Comparison of ENCODE assay signal across 28 cellular contexts in genomic region chr10:33883881-33884280, GRCh38.
"Had no signal": no experiment of that assay in that cellular context is flagged by ENCODE, and none has a peak within 500 bp of the region (broad histone marks: within the 10 kb centered on the region; RNA-seq: fewer than 3 reads in every experiment).

No MANE protein-coding gene starts in this region.

- H3K4me1 ChIP-seq: colonic mucosa, esophagus muscularis mucosa, foreskin keratinocyte, heart right ventricle, left lung, right atrium auricular region, sigmoid colon, testis, tibial artery had no signal

- H3K36me3 Mint-ChIP-seq: stimulated activated effector memory CD8-positive, alpha-beta T cell treated with anti-CD3 and anti-CD28 coated beads, Interleukin-12 subunit alpha, Interleukin-12 subunit beta, amount 100 ng/mL, for 72 hours; type B pancreatic cell had no signal

- H3K36me3 ChIP-seq: colonic mucosa, esophagus muscularis mucosa, heart right ventricle, left lung, ovary, right atrium auricular region, sigmoid colon, tibial artery had no signal

- DNase-seq: central memory CD4-positive, alpha-beta T cell; colonic mucosa; effector CD8-positive, alpha-beta T cell; endodermal cell; foreskin keratinocyte; glutamatergic neuron; heart right ventricle; hippocampal formation; kidney glomerular epithelial cell; left lung; mesendoderm; midbrain; naive thymus-derived CD4-positive, alpha-beta T cell; occipital lobe; ovary; sigmoid colon; stimulated activated CD4-positive, alpha-beta T cell treated with anti-CD3 and anti-CD28 coated beads, Interleukin-2, amount 100 ng/mL, for 24 hours; stimulated activated CD4-positive, alpha-beta T cell treated with anti-CD3 and anti-CD28 coated beads, Interleukin-4, amount 100 ng/mL, for 24 hours; stimulated activated naive CD8-positive, alpha-beta T cell treated with anti-CD3 and anti-CD28 coated beads, Interleukin-15, Interleukin-2, amounts not matched to agents 100 U/mL and 50 U/mL, for 24 hours; substantia nigra; testis; tibial artery had no signal

- H3K27me3 ChIP-seq: colonic mucosa, esophagus muscularis mucosa, foreskin keratinocyte, heart right ventricle, left lung, ovary, right atrium auricular region, sigmoid colon, testis, tibial artery had no signal

- H3K27ac ChIP-seq: colonic mucosa, esophagus muscularis mucosa, foreskin keratinocyte, heart right ventricle, left lung, ovary, right atrium auricular region, sigmoid colon, testis, tibial artery had no signal

- H3K4me3 Mint-ChIP-seq: dendritic cell treated with granulocyte-macrophage colony-stimulating factor and Interleukin-4, amounts not matched to agents 40 ng/mL and 50 ng/mL, for 4 days; endodermal cell; naive thymus-derived CD4-positive, alpha-beta T cell; stimulated activated effector memory CD8-positive, alpha-beta T cell treated with anti-CD3 and anti-CD28 coated beads, Interleukin-12 subunit alpha, Interleukin-12 subunit beta, amount 100 ng/mL, for 72 hours; type B pancreatic cell had no signal

- H3K4me3 ChIP-seq: colonic mucosa, esophagus muscularis mucosa, heart right ventricle, left lung, ovary, right atrium auricular region, sigmoid colon, testis, tibial artery had no signal

- H3K9me3 ChIP-seq: colonic mucosa, esophagus muscularis mucosa, heart right ventricle, left lung, ovary, right atrium auricular region, testis, tibial artery had no signal

- H3K4me1 Mint-ChIP-seq: stimulated activated effector memory CD8-positive, alpha-beta T cell treated with anti-CD3 and anti-CD28 coated beads, Interleukin-12 subunit alpha, Interleukin-12 subunit beta, amount 100 ng/mL, for 72 hours had no signal

- ATAC-seq: foreskin keratinocyte; heart right ventricle; left lung; naive thymus-derived CD4-positive, alpha-beta T cell; stimulated activated effector memory CD8-positive, alpha-beta T cell treated with anti-CD3 and anti-CD28 coated beads, Interleukin-12 subunit alpha, Interleukin-12 subunit beta, amount 100 ng/mL, for 72 hours; stimulated activated naive CD8-positive, alpha-beta T cell treated with anti-CD3 and anti-CD28 coated beads, Interleukin-15, Interleukin-2, amounts not matched to agents 100 U/mL and 50 U/mL, for 24 hours had no signal

- FAIRE-seq: islet of Langerhans had no signal

- H3K27ac Mint-ChIP-seq: dendritic cell treated with granulocyte-macrophage colony-stimulating factor and Interleukin-4, amounts not matched to agents 40 ng/mL and 50 ng/mL, for 4 days; endodermal cell; naive thymus-derived CD4-positive, alpha-beta T cell; stimulated activated effector memory CD8-positive, alpha-beta T cell treated with anti-CD3 and anti-CD28 coated beads, Interleukin-12 subunit alpha, Interleukin-12 subunit beta, amount 100 ng/mL, for 72 hours; type B pancreatic cell had no signal

- H3K9me3 Mint-ChIP-seq: endodermal cell, type B pancreatic cell had no signal
